In genomic region chrX:100905620-100906019, GRCh38 we compare ENCODE assay signal across 1 cellular context.
TF ChIP-seq lines count a peak whose summit lies in the region.

No MANE protein-coding gene starts in this region.

TF ChIP-seq in GM12878, 131 proteins besides CTCF, POLR2A, EP300 and RAD21:
- TF ChIP-seq, protein P1, sequence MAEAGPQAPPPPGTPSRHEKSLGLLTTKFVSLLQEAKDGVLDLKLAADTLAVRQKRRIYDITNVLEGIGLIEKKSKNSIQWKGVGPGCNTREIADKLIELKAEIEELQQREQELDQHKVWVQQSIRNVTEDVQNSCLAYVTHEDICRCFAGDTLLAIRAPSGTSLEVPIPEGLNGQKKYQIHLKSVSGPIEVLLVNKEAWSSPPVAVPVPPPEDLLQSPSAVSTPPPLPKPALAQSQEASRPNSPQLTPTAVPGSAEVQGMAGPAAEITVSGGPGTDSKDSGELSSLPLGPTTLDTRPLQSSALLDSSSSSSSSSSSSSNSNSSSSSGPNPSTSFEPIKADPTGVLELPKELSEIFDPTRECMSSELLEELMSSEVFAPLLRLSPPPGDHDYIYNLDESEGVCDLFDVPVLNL (IDR thresholded peaks at IDR 0.05; ENCODE audit: low read depth, low read length): no peak
- TF ChIP-seq MEF2B (IDR thresholded peaks at IDR 0.05; ENCODE audit: partially characterized antibody, poor library complexity, severe bottlenecking) (peak; percentile 56), SMC3 (IDR thresholded peaks at IDR 0.05; ENCODE audit: borderline replicate concordance, low read length) (no peak), SPI1 (IDR thresholded peaks at IDR 0.05; ENCODE audit: borderline replicate concordance, insufficient read depth, low read depth, low read length) (peak; percentile 5; the same call in 1 of the 2 replicates), NFYA (IDR thresholded peaks at IDR 0.05; ENCODE audit: borderline replicate concordance, low read depth, low read length) (no peak), SIX5 (IDR thresholded peaks at IDR 0.05; ENCODE audit: low read depth, low read length, severe bottlenecking) (no peak), DPF2 (IDR thresholded peaks at IDR 0.05) (no peak), ZSCAN29 (IDR thresholded peaks at IDR 0.05) (no peak), ATF3 (IDR thresholded peaks at IDR 0.05; ENCODE audit: borderline replicate concordance, extremely low read depth, low read depth, low read length) (no peak), MEF2A (IDR thresholded peaks at IDR 0.05; ENCODE audit: insufficient read depth, low read depth, low read length) (0 out of 2 replicates have a peak, but pooled peaks have one; percentile 21), CREB1 (IDR thresholded peaks at IDR 0.05; ENCODE audit: low read depth) (no peak)
- TF ChIP-seq, protein P2, sequence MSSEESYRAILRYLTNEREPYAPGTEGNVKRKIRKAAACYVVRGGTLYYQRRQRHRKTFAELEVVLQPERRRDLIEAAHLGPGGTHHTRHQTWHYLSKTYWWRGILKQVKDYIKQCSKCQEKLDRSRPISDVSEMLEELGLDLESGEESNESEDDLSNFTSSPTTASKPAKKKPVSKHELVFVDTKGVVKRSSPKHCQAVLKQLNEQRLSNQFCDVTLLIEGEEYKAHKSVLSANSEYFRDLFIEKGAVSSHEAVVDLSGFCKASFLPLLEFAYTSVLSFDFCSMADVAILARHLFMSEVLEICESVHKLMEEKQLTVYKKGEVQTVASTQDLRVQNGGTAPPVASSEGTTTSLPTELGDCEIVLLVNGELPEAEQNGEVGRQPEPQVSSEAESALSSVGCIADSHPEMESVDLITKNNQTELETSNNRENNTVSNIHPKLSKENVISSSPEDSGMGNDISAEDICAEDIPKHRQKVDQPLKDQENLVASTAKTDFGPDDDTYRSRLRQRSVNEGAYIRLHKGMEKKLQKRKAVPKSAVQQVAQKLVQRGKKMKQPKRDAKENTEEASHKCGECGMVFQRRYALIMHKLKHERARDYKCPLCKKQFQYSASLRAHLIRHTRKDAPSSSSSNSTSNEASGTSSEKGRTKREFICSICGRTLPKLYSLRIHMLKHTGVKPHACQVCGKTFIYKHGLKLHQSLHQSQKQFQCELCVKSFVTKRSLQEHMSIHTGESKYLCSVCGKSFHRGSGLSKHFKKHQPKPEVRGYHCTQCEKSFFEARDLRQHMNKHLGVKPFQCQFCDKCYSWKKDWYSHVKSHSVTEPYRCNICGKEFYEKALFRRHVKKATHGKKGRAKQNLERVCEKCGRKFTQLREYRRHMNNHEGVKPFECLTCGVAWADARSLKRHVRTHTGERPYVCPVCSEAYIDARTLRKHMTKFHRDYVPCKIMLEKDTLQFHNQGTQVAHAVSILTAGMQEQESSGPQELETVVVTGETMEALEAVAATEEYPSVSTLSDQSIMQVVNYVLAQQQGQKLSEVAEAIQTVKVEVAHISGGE (CRISPR knock-in tag; IDR thresholded peaks at IDR 0.05): no peak
